Comparison of ENCODE assay signal across 1 cellular context in genomic region chr20:36499723-36500501, GRCh38.
A peak's percentile ranks its signal among the peaks of the same experiment; 100 is the strongest.
TF ChIP-seq lines count a peak whose summit lies in the region.

No MANE protein-coding gene starts in this region.

TF ChIP-seq in HepG2, 621 proteins besides CTCF, POLR2A, EP300 and RAD21:
- TF ChIP-seq GMEB1 (CRISPR knock-in tag; IDR thresholded peaks at IDR 0.05; ENCODE audit: borderline replicate concordance) (no peak), JUNB (CRISPR knock-in tag; IDR thresholded peaks at IDR 0.05; ENCODE audit: borderline replicate concordance) (no peak), CEBPG (CRISPR knock-in tag; IDR thresholded peaks at IDR 0.05) (no peak), ZNF180 (CRISPR knock-in tag; IDR thresholded peaks at IDR 0.05; ENCODE audit: borderline replicate concordance, low read depth) (no peak), ZNF740 (CRISPR knock-in tag; IDR thresholded peaks at IDR 0.05) (no peak), ZGPAT (CRISPR knock-in tag; IDR thresholded peaks at IDR 0.05) (no peak), ZNF607 (CRISPR knock-in tag; IDR thresholded peaks at IDR 0.05; ENCODE audit: borderline replicate concordance) (0 out of 2 replicates have a peak, but pooled peaks have one; percentile 29), AGO2 (optimal IDR thresholded peaks at IDR 0.05; ENCODE audit: low read depth, low read length) (peak; percentile 79), ZSCAN25 (CRISPR knock-in tag; IDR thresholded peaks at IDR 0.05) (no peak), ZNF512 (CRISPR knock-in tag; IDR thresholded peaks at IDR 0.05) (no peak), RELA (CRISPR knock-in tag; IDR thresholded peaks at IDR 0.05) (no peak), ATF5 (CRISPR knock-in tag; IDR thresholded peaks at IDR 0.05; ENCODE audit: low read depth) (no peak)
